Comparison of ENCODE assay signal across 9 cellular contexts in the genomic region with DNA sequence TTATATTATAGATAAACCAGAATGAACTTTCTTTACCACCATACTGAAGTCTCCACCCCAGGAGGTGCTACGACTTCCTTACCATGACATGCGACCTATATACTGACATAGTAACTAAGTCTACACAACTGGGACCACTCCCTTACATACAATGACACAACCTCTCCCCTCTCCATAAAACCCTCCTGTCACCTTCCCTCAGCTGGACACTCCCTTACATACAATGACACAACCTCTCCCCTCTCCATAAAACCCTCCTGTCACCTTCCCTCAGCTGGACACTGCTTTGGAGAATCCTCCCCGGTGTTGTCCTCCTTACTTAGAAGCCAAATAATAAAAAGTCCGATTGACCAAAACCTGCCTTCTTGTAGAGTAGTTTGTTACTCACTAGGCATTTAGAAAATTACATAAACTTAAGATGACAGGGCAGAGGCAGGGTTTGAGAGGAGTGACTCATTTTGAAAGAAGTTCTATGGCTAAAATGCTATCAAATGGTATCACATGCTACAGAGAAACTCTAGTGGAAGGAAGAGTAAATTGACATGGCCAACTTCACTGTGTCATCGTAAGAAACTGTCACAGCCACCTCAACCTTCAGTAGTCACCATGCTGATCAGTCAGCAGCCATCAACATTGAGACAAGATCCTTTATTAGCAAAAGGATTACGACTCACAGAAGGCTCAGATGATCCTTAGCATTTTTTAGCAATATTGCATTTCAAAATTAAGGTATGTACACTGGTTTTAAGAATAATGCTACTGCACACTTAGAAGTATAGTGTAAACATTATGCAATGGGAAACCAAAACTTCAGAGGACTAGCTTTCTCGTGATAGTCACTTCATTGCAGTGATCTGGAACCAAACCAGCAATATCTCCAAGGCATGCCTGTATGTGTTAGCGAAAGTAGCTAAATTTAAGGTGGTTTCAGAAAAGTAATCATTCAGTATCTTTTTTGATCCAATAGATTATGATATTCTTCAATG. TPM values are rescaled to one million over a fixed set of nuclear protein-coding genes. Genes with fewer than 3 reads are reported as not detected.
A peak's percentile ranks its signal among the peaks of the same experiment; 100 is the strongest.
DNase-seq lines count a peak whose midpoint lies in the region; ATAC-seq and TF ChIP-seq lines count a peak whose summit lies in the region.
"Had no signal": no experiment of that assay in that cellular context is flagged by ENCODE, and none has a peak within 500 bp of the region (broad histone marks: within the 10 kb centered on the region; RNA-seq: fewer than 3 reads in every experiment).

No MANE protein-coding gene starts in this region.

- H3K9me3 Mint-ChIP-seq in chondrocyte (ENCODE audit: low read depth): no peaks in the 10 kb centered on the region

- no peaks in the 10 kb centered on the region for H3K27me3 Mint-ChIP-seq in chondrocyte (ENCODE audit: low read depth)

- H3K27ac Mint-ChIP-seq in chondrocyte (ENCODE audit: unreplicated experiment): no peak overlapping the region

- H3K36me3 ChIP-seq in RWPE2 (ENCODE audit: low read depth): peaks cover 64% of the 10 kb centered on the region
- no peaks in the 10 kb centered on the region for H3K36me3 ChIP-seq in kidney epithelial cell (ENCODE audit: control insufficient read depth, insufficient read depth, low read length)

- peak; percentile 57 for DNase-seq in GM04503 (ENCODE audit: low read depth)
- no peak for DNase-seq in RWPE2 (ENCODE audit: low spot score)
- DNase-seq in kidney epithelial cell (ENCODE audit: low read depth): peak; percentile 9
- DNase-seq in NCI-H510A treated with DMSO at 0.1 percent for 48 hours (lab: John Stamatoyannopoulos, UW): no peak
- DNase-seq in chondrocyte (ENCODE audit: low spot score): no peak
- no peak for DNase-seq in OCI-M1 (lab: John Stamatoyannopoulos, UW)
- DNase-seq: gastrocnemius medialis had no signal

- H3K4me3 Mint-ChIP-seq in chondrocyte (ENCODE audit: unreplicated experiment): no peak overlapping the region

- peaks cover 17% of the 10 kb centered on the region for H3K36me3 Mint-ChIP-seq in chondrocyte (ENCODE audit: low read depth)

- no peaks in the 10 kb centered on the region for H3K4me1 ChIP-seq in RWPE2 (ENCODE audit: insufficient read depth, poor library complexity, severe bottlenecking)

- H3K9me3 ChIP-seq in RWPE2 (ENCODE audit: severe bottlenecking): no peaks in the 10 kb centered on the region
- H3K9me3 ChIP-seq: gastrocnemius medialis had no signal

- TF ChIP-seq CTCF in RWPE2 (IDR thresholded peaks at IDR 0.05; ENCODE audit: poor library complexity, severe bottlenecking) (no peak), kidney epithelial cell (IDR thresholded peaks at IDR 0.05; ENCODE audit: insufficient read depth, low read length, poor library complexity, severe bottlenecking) (no peak), chondrocyte (IDR thresholded peaks at IDR 0.05) (no peak)

- H3K27me3 ChIP-seq in RWPE2 (ENCODE audit: insufficient read depth, poor library complexity, severe bottlenecking) (no peaks in the 10 kb centered on the region), kidney epithelial cell (ENCODE audit: control insufficient read depth, insufficient read depth, low read length) (no peaks in the 10 kb centered on the region)
- H3K27me3 ChIP-seq: gastrocnemius medialis had no signal

- H3K4me1 Mint-ChIP-seq in chondrocyte (ENCODE audit: low read depth): peaks cover 9% of the 10 kb centered on the region

- no peak overlapping the region for H3K4me3 ChIP-seq in RWPE2 (ENCODE audit: severe bottlenecking)
- H3K4me3 ChIP-seq in kidney epithelial cell (ENCODE audit: low read depth, low read length): no peak overlapping the region
- H3K4me3 ChIP-seq: gastrocnemius medialis had no signal

- peak; percentile 72 for ATAC-seq in GM21723 (IDR thresholded peaks at IDR 0.05; ENCODE audit: unreplicated experiment)
- peak; percentile 59; the same call in 1 of the 3 replicates for ATAC-seq in RWPE2 (ENCODE audit: low read depth)
- ATAC-seq in HG03039 (IDR thresholded peaks at IDR 0.05; ENCODE audit: unreplicated experiment): no peak
- ATAC-seq: gastrocnemius medialis had no signal

- H3K27ac ChIP-seq in RWPE2 (ENCODE audit: poor library complexity, severe bottlenecking): no peak overlapping the region
- H3K27ac ChIP-seq: gastrocnemius medialis had no signal

RNA-seq across cellular contexts. Expression of a gene that starts 56.4 kb away (rescaled TPM):
- total RNA-seq in kidney epithelial cell (20.7 and 23.1 TPM in 2 replicates), chondrocyte (21.3 to 34.6 TPM (median 24.8 TPM) in 3 replicates)

Comparison
In these comparisons a context has a peak if more than half of its experiments do, and no peak if none do; other contexts are left out.
1. DNase-seq: peak in GM04503 (single experiment) and kidney epithelial cell (single experiment); none in RWPE2 (single experiment), NCI-H510A treated with DMSO at 0.1 percent for 48 hours (single experiment), chondrocyte (single experiment) and OCI-M1 (single experiment).